In the genomic region with DNA sequence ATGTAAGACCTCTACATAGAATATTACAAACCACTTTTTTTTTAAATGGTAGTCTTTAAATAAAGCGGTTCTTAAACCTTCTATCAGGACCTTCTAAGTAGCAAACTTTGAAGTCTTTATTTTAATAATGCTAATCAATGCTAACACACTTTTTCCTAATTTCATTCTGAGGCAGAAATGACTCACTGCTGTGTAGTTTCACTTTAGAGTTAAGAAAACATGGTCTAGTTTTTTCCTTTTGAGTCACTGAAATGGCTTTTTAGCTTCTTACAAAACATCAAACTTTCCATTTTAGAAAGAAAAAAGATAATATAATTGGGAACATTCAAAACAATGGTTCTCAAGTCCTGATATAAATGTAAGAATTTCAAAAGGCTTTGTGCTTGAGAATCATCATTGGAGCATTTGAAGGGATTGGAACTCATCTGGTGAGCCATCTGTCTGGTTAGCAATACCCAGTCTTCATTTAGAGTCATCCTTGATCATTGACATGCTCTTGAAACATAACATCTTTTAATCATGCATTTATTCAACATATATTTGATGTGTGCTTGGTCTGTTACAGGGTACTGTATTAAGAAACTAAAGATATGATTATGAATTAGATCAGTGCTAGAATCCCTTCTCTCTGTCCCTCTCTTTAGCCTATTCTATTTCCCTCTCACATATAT, we compare ENCODE assay signal across 16 cellular contexts.
DNase-seq lines count a peak whose midpoint lies in the region; ATAC-seq, FAIRE-seq and TF ChIP-seq lines count a peak whose summit lies in the region.
"Had no signal": no experiment of that assay in that cellular context is flagged by ENCODE, and none has a peak within 500 bp of the region (broad histone marks: within the 10 kb centered on the region; RNA-seq: fewer than 3 reads in every experiment).

No MANE protein-coding gene starts in this region.

- peaks cover 6% of the 10 kb centered on the region for H3K4me1 ChIP-seq in adipocyte (ENCODE audit: control insufficient read depth, insufficient read depth, low read length)
- H3K4me1 ChIP-seq: thyroid gland had no signal

- FAIRE-seq in H54 (lab: Jason Lieb, UNC), result no peak

- no peaks in the 10 kb centered on the region for H3K27me3 Mint-ChIP-seq in glutamatergic neuron (ENCODE audit: unreplicated experiment)

- H3K36me3 Mint-ChIP-seq in glutamatergic neuron (ENCODE audit: unreplicated experiment), result no peaks in the 10 kb centered on the region

- no peak overlapping the region for H3K4me3 Mint-ChIP-seq in glutamatergic neuron (ENCODE audit: unreplicated experiment)

- TF ChIP-seq POLR2A in H54 (IDR thresholded peaks at IDR 0.05; ENCODE audit: low read depth, low read length), result no peak

- CTCF ChIA-PET in HEK293T (lab: Yijun Ruan, JAX) (no interaction called here), RWPE1 (lab: Yijun Ruan, JAX) (no interaction called here)

- H3K9ac ChIP-seq in adipocyte (ENCODE audit: low read length), result peak overlapping the region; percentile 54

- no peak overlapping the region for H3K27ac ChIP-seq in RWPE1
- H3K27ac ChIP-seq: thyroid gland had no signal

- ATAC-seq in HG02610 (IDR thresholded peaks at IDR 0.05; ENCODE audit: unreplicated experiment), result peak; percentile 61
- ATAC-seq: Panc1 had no signal

- peak; percentile 9 for DNase-seq in AG08395 (ENCODE audit: low spot score)
- peak; percentile 79 for DNase-seq in adipocyte (ENCODE audit: low read depth)
- no peak for DNase-seq in glutamatergic neuron
- DNase-seq in H54 (ENCODE audit: insufficient read length, low spot score), result no peak
- DNase-seq in HEK293T (ENCODE audit: extremely low spot score), result no peak
- DNase-seq in RWPE1 (ENCODE audit: low spot score), result no peak
- DNase-seq in cerebellum (ENCODE audit: low spot score), result no peak
- DNase-seq: activated naive CD4-positive, alpha-beta T cell; BE2C; central memory CD4-positive, alpha-beta T cell; NCI-H1694 treated with DMSO at 0.1 percent for 48 hours; NCI-H526; posterior cingulate gyrus; thyroid gland had no signal

- TF ChIP-seq CTCF in glutamatergic neuron (IDR thresholded peaks at IDR 0.05; ENCODE audit: partially characterized antibody, unreplicated experiment) (no peak), RWPE1 (conservative IDR thresholded peaks at IDR 0.05; ENCODE audit: low read depth) (no peak)

- POLR2A ChIA-PET in HEK293T (lab: Yijun Ruan, JAX) (no interaction called here), RWPE1 (lab: Yijun Ruan, JAX; ENCODE audit: low non-redundant PET) (no interaction called here)

- peak overlapping the region; percentile 67 for H3K4me3 ChIP-seq in adipocyte (ENCODE audit: low read length)
- H3K4me3 ChIP-seq: thyroid gland had no signal

- H3K27me3 ChIP-seq in adipocyte (replicated peaks; ENCODE audit: control insufficient read depth, insufficient read depth, low read length), result no peaks in the 10 kb centered on the region
- H3K27me3 ChIP-seq: BE2C, thyroid gland had no signal

- peaks cover 8% of the 10 kb centered on the region for H3K4me1 Mint-ChIP-seq in glutamatergic neuron (ENCODE audit: low read depth, unreplicated experiment)

- H3K27ac Mint-ChIP-seq in glutamatergic neuron (ENCODE audit: unreplicated experiment), result peak overlapping the region; percentile 60

- H3K36me3 ChIP-seq in adipocyte (ENCODE audit: control insufficient read depth, insufficient read depth, low read length, severe bottlenecking), result no peaks in the 10 kb centered on the region
- H3K36me3 ChIP-seq: BE2C, thyroid gland had no signal

- H3K9me3 ChIP-seq in adipocyte (ENCODE audit: control insufficient read depth, low read length), result peaks cover 5% of the 10 kb centered on the region
- H3K9me3 ChIP-seq: BE2C, thyroid gland had no signal

- no peaks in the 10 kb centered on the region for H3K9me3 Mint-ChIP-seq in glutamatergic neuron (ENCODE audit: unreplicated experiment)

TF ChIP-seq in HEK293T, 16 proteins besides CTCF, POLR2A, EP300 and RAD21:
- TF ChIP-seq FOXM1 (IDR thresholded peaks at IDR 0.05; ENCODE audit: borderline replicate concordance) (no peak), HDGF (IDR thresholded peaks at IDR 0.05; ENCODE audit: borderline replicate concordance) (no peak), SUZ12 (IDR thresholded peaks at IDR 0.05) (no peak), ARNT (IDR thresholded peaks at IDR 0.05) (no peak), FOXA1 (IDR thresholded peaks at IDR 0.05) (no peak), ZNF384 (IDR thresholded peaks at IDR 0.05) (no peak), TARDBP (IDR thresholded peaks at IDR 0.05) (no peak), NFRKB (IDR thresholded peaks at IDR 0.05) (no peak), ELF4 (IDR thresholded peaks at IDR 0.05) (no peak), CTBP1 (IDR thresholded peaks at IDR 0.05; ENCODE audit: borderline replicate concordance) (no peak), FOXK2 (IDR thresholded peaks at IDR 0.05) (no peak), PKNOX1 (IDR thresholded peaks at IDR 0.05) (no peak), LEF1 (IDR thresholded peaks at IDR 0.05; ENCODE audit: borderline replicate concordance) (no peak), BHLHE40 (IDR thresholded peaks at IDR 0.05; ENCODE audit: borderline replicate concordance) (no peak), SP1 (IDR thresholded peaks at IDR 0.05) (no peak), L3MBTL2 (conservative IDR thresholded peaks at IDR 0.05) (no peak)

Comparison
In these comparisons a context has a peak if more than half of its experiments do, and no peak if none do; other contexts are left out.
1. DNase-seq: peak in AG08395 (single experiment) and adipocyte (single experiment); none in glutamatergic neuron (single experiment), H54 (single experiment), HEK293T (single experiment), RWPE1 (single experiment) and cerebellum (single experiment).